Comparison of ENCODE assay signal across 12 cellular contexts in the genomic region with DNA sequence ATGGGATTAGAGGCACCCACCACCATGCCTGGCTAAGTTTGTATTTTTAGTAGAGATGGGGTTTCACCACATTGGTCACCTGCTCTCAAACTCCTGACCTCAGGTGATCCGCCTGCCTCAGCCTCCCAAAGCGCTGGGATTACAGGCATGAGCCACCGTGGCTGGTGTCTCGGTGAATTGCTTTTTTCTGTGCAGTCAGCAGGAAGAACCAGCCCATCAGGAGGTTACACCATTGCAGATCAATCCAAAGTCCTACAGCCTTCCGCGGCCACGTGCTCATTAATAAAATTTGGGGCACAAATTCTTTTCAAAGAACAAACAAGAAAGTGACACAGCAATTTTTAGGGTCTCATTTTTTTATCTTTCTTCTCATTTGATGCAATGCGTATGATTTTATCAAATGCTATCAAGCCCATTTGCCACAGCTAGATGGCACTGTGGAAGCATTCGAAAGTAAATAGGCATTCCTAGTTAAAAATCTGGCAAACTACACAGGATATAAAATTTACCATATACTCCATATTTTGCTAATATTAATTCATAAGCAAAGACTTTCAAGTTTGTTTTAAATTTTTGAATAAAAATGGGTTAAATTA. TPM values are rescaled to one million over a fixed set of nuclear protein-coding genes. Genes with fewer than 3 reads are reported as not detected.
DNase-seq lines count a peak whose midpoint lies in the region; FAIRE-seq and TF ChIP-seq lines count a peak whose summit lies in the region.
"Had no signal": no experiment of that assay in that cellular context is flagged by ENCODE, and none has a peak within 500 bp of the region (broad histone marks: within the 10 kb centered on the region; RNA-seq: fewer than 3 reads in every experiment).

No MANE protein-coding gene starts in this region.

- no peaks in the 10 kb centered on the region for H3K9me2 ChIP-seq in SU-DHL-6 (replicated peaks; ENCODE audit: insufficient read depth, low read length)

- H3F3A ChIP-seq in SU-DHL-6 (ENCODE audit: insufficient read depth) = no peaks in the 10 kb centered on the region

- no peaks in the 10 kb centered on the region for H3K27me3 ChIP-seq in SU-DHL-6 (ENCODE audit: low read length)
- no peaks in the 10 kb centered on the region for H3K27me3 ChIP-seq in vagina
- H3K27me3 ChIP-seq: esophagus squamous epithelium, sigmoid colon had no signal

- TF ChIP-seq POLR2A in erythroblast (IDR thresholded peaks at IDR 0.05; ENCODE audit: low read length) = no peak
- no peak for TF ChIP-seq POLR2A in vagina (IDR thresholded peaks at IDR 0.05)

- H3K4me2 ChIP-seq in SU-DHL-6 (ENCODE audit: low read depth, low read length, poor library complexity, severe bottlenecking) = no peak overlapping the region

- no peaks in the 10 kb centered on the region for H3K36me3 ChIP-seq in SU-DHL-6 (ENCODE audit: low read length)
- no peaks in the 10 kb centered on the region for H3K36me3 ChIP-seq in vagina
- H3K36me3 ChIP-seq: esophagus squamous epithelium, sigmoid colon had no signal

- H3K9ac ChIP-seq in SU-DHL-6 (ENCODE audit: low read length) = no peak overlapping the region

- no peaks in the 10 kb centered on the region for H3K79me2 ChIP-seq in SU-DHL-6 (ENCODE audit: insufficient read depth, low read length)

- no peak overlapping the region for H2AFZ ChIP-seq in SU-DHL-6 (ENCODE audit: low read depth, low read length, severe bottlenecking)

- FAIRE-seq in frontal cortex (lab: Jason Lieb, UNC) = peak; percentile 95

- no peak overlapping the region for H3K4me3 ChIP-seq in SU-DHL-6 (ENCODE audit: insufficient read depth, low read length, poor library complexity, severe bottlenecking)
- no peak overlapping the region for H3K4me3 ChIP-seq in vagina
- H3K4me3 ChIP-seq: esophagus squamous epithelium, lung, sigmoid colon had no signal

- H3K9me3 ChIP-seq in SU-DHL-6 (ENCODE audit: insufficient read depth, low read length) (no peaks in the 10 kb centered on the region), vagina (no peaks in the 10 kb centered on the region)
- H3K9me3 ChIP-seq: sigmoid colon had no signal

- DNase-seq in DMS53 (lab: John Stamatoyannopoulos, UW) (peak; percentile 50), DMS53 treated with DMSO at 0.1 percent for 48 hours (lab: John Stamatoyannopoulos, UW; ENCODE audit: unreplicated experiment) (no peak), frontal cortex (ENCODE audit: low spot score in 2 of 2) (no peak), substantia nigra (lab: John Stamatoyannopoulos, UW) (peak in 19 of 49 donors; percentile 6 to 57 (median 21)), erythroblast (lab: John Stamatoyannopoulos, UW) (no peak), ureter (ENCODE audit: low spot score) (no peak), vagina (ENCODE audit: extremely low spot score in 2 of 2) (no peak)
- DNase-seq: esophagus squamous epithelium, NCI-H2029, sigmoid colon had no signal

- no peaks in the 10 kb centered on the region for H3K4me1 ChIP-seq in vagina
- H3K4me1 ChIP-seq: esophagus squamous epithelium, sigmoid colon had no signal

- intact Hi-C loops in vagina (cut with DNase I) = no loop called here

- H3K27ac ChIP-seq in SU-DHL-6 (ENCODE audit: low read depth, low read length) (no peak overlapping the region), substantia nigra (ENCODE audit: low read depth, low read length, poor library complexity, severe bottlenecking) (peak overlapping the region; percentile 85), vagina (no peak overlapping the region)
- H3K27ac ChIP-seq: esophagus squamous epithelium, sigmoid colon had no signal

- H4K20me1 ChIP-seq in SU-DHL-6 (ENCODE audit: low read depth, low read length) = no peaks in the 10 kb centered on the region

- TF ChIP-seq CTCF in SU-DHL-6 (IDR thresholded peaks at IDR 0.05; ENCODE audit: insufficient read depth, low read length, poor library complexity, severe bottlenecking) (peak; percentile 31), vagina (IDR thresholded peaks at IDR 0.05) (no peak)

RNA-seq across cellular contexts. Expression of a gene that starts 54.4 kb away (rescaled TPM):
- 13.0 TPM for total RNA-seq in frontal cortex
- 3.9 TPM for total RNA-seq in ureter
- total RNA-seq in vagina = 1.7 TPM
